In genomic region chr1:227952374-227953021, GRCh38 we compare ENCODE assay signal across 1 cellular context.
TF ChIP-seq lines count a peak whose summit lies in the region.

No MANE protein-coding gene starts in this region.

TF ChIP-seq in H1, 55 proteins besides CTCF, POLR2A, EP300 and RAD21:
- TF ChIP-seq RXRA (IDR thresholded peaks at IDR 0.05; ENCODE audit: insufficient read depth, low read depth, low read length) (no peak), TBP (IDR thresholded peaks at IDR 0.05; ENCODE audit: low read depth, low read length) (no peak), ATF2 (IDR thresholded peaks at IDR 0.05; ENCODE audit: low read length) (no peak), KDM5A (IDR thresholded peaks at IDR 0.05; ENCODE audit: low read length) (no peak), SIRT6 (IDR thresholded peaks at IDR 0.05; ENCODE audit: low read length) (no peak), POU5F1 (IDR thresholded peaks at IDR 0.05; ENCODE audit: low read depth, low read length) (no peak), EGR1 (IDR thresholded peaks at IDR 0.05; ENCODE audit: borderline replicate concordance, low read depth, low read length) (no peak), CREB1 (IDR thresholded peaks at IDR 0.05) (no peak), CTBP2 (IDR thresholded peaks at IDR 0.05; ENCODE audit: borderline replicate concordance, insufficient read depth, insufficient read length, low read length) (no peak), KDM1A (IDR thresholded peaks at IDR 0.05; ENCODE audit: borderline replicate concordance, low read length) (no peak), MAX (IDR thresholded peaks at IDR 0.05) (no peak), NRF1 (IDR thresholded peaks at IDR 0.05; ENCODE audit: low read depth, low read length) (no peak), BCL11A (IDR thresholded peaks at IDR 0.05; ENCODE audit: low read depth in 2 of 2, low read length in 2 of 2) (no peak)
